Comparison of ENCODE assay signal across 18 cellular contexts in genomic region chr15:88629071-88629470, GRCh38. TPM values are rescaled to one million over a fixed set of nuclear protein-coding genes. Genes with fewer than 3 reads are reported as not detected.
DNase-seq lines count a peak whose midpoint lies in the region; ATAC-seq, FAIRE-seq and TF ChIP-seq lines count a peak whose summit lies in the region.
"Had no signal": no experiment of that assay in that cellular context is flagged by ENCODE, and none has a peak within 500 bp of the region (broad histone marks: within the 10 kb centered on the region; RNA-seq: fewer than 3 reads in every experiment).

No MANE protein-coding gene starts in this region.

- H3K9me3 ChIP-seq in OCI-LY3 (ENCODE audit: insufficient read depth, low read length) (no peaks in the 10 kb centered on the region), K562 (replicated peaks; ENCODE audit: control insufficient read depth, insufficient read depth, low read depth, low read length) (no peaks in the 10 kb centered on the region), right atrium auricular region (no peaks in the 10 kb centered on the region)
- H3K9me3 ChIP-seq: psoas muscle, testis had no signal

- no peaks in the 10 kb centered on the region for H3K27me3 Mint-ChIP-seq in activated CD4-positive, alpha-beta T cell treated with anti-CD3 and anti-CD28 coated beads, Interleukin-2, amount 10 ng/mL, durations not matched to agents 7 days and 5 days

- peaks cover 78% of the 10 kb centered on the region for H3K36me3 Mint-ChIP-seq in activated CD4-positive, alpha-beta T cell treated with anti-CD3 and anti-CD28 coated beads, Interleukin-2, amount 10 ng/mL, durations not matched to agents 7 days and 5 days (ENCODE audit: low read depth)

- H3K27me3 ChIP-seq in OCI-LY3 (ENCODE audit: low read depth, low read length), result no peaks in the 10 kb centered on the region
- H3K27me3 ChIP-seq in K562 (ENCODE audit: control insufficient read depth in 2 of 2, insufficient read depth in 2 of 2, low read length in 2 of 2), result no peaks in the 10 kb centered on the region
- no peaks in the 10 kb centered on the region for H3K27me3 ChIP-seq in right atrium auricular region
- H3K27me3 ChIP-seq: testis had no signal

- no peak for DNase-seq in activated CD4-positive, alpha-beta T cell treated with anti-CD3 and anti-CD28 coated beads, Interleukin-2, amount 10 ng/mL, durations not matched to agents 7 days and 5 days
- no peak for DNase-seq in activated CD4-positive, alpha-beta T cell treated with anti-CD3 and anti-CD28 coated beads for 48 hours
- DNase-seq in K562 (ENCODE audit: extremely low read depth in 1 of 4, low spot score in 3 of 4), result no peak
- peak; percentile 60 for DNase-seq in posterior vena cava (ENCODE audit: low spot score)
- DNase-seq in stimulated activated CD4-positive, alpha-beta T cell treated with anti-CD3 and anti-CD28 coated beads, Interleukin-2, amount 100 ng/mL, for 48 hours, result no peak
- no peak for DNase-seq in right atrium auricular region (ENCODE audit: low spot score)
- DNase-seq in OCI-M1 (lab: John Stamatoyannopoulos, UW), result no peak
- DNase-seq: activated effector memory CD4-positive, alpha-beta T cell treated with anti-CD3 and anti-CD28 coated beads, Interleukin-2, amount 50 U/mL, for 16 hours; MM.1S; NCI-H2227 treated with DMSO at 0.1 percent for 48 hours; nephron progenitor cell; psoas muscle; testis had no signal

- TF ChIP-seq CTCF in OCI-LY3 (IDR thresholded peaks at IDR 0.05; ENCODE audit: low read depth, low read length) (no peak), K562 (IDR thresholded peaks at IDR 0.05 in 2 of 3, conservative IDR thresholded peaks at IDR 0.05 in 1 of 3; ENCODE audit: insufficient read depth in 2 of 3, low read depth in 1 of 3, low read length in 3 of 3) (no peak), right atrium auricular region (IDR thresholded peaks at IDR 0.05) (no peak)

- H3K36me3 ChIP-seq in OCI-LY3 (replicated peaks; ENCODE audit: low read depth, low read length) (peaks cover 81% of the 10 kb centered on the region), K562 (ENCODE audit: control insufficient read depth, insufficient read depth, low read length) (peaks cover 91% of the 10 kb centered on the region), right atrium auricular region (peaks cover 52% of the 10 kb centered on the region)

- no peak overlapping the region for H3K9ac ChIP-seq in OCI-LY3 (ENCODE audit: low read length)
- no peak overlapping the region for H3K9ac ChIP-seq in K562 (ENCODE audit: insufficient read depth in 1 of 2, low read depth in 2 of 2, low read length in 2 of 2)

- H3K27ac Mint-ChIP-seq in activated CD4-positive, alpha-beta T cell treated with anti-CD3 and anti-CD28 coated beads, Interleukin-2, amount 10 ng/mL, durations not matched to agents 7 days and 5 days, result peak overlapping the region; percentile 91
- H3K27ac Mint-ChIP-seq: nephron progenitor cell had no signal

- no peak for TF ChIP-seq EP300 in K562 (IDR thresholded peaks at IDR 0.05; ENCODE audit: low read length)

- CTCF ChIA-PET in activated CD4-positive, alpha-beta T cell treated with anti-CD3 and anti-CD28 coated beads, Interleukin-2, amount 10 ng/mL, durations not matched to agents 7 days and 5 days (lab: Charles Lee), result no interaction called here
- CTCF ChIA-PET in K562 (lab: Yijun Ruan, JAX; ENCODE audit: low intra/inter-chr PET ratio), result no interaction called here

- no peak for ATAC-seq in K562
- ATAC-seq: psoas muscle, SK-N-SH treated with all-trans-retinoic acid at 6 μM for 48 hours had no signal

- H3K4me1 ChIP-seq in OCI-LY3 (ENCODE audit: low read length) (peaks cover 95% of the 10 kb centered on the region), K562 (replicated peaks in 1 of 2; ENCODE audit: control insufficient read depth in 2 of 2, insufficient read depth in 2 of 2, low read length in 2 of 2) (peaks cover 0 to 23% of the 10 kb centered on the region in 2 experiments; a peak in 3 of 5 replicates), right atrium auricular region (peaks cover 0 to 12% of the 10 kb centered on the region in 2 donors)

- intact Hi-C loops in K562 (cut with micrococcal nuclease) (no loop called here), posterior vena cava (cut with DNase I) (no loop called here)

- H3K4me3 ChIP-seq in OCI-LY3 (ENCODE audit: low read length) (no peak overlapping the region), K562 (no peak overlapping the region), right atrium auricular region (no peak overlapping the region)
- H3K4me3 ChIP-seq: psoas muscle, smooth muscle cell, testis had no signal

- no peaks in the 10 kb centered on the region for H3K9me3 Mint-ChIP-seq in activated CD4-positive, alpha-beta T cell treated with anti-CD3 and anti-CD28 coated beads, Interleukin-2, amount 10 ng/mL, durations not matched to agents 7 days and 5 days
- H3K9me3 Mint-ChIP-seq: nephron progenitor cell had no signal

- in situ Hi-C loops in K562 (cut with MboI), result no loop called here

- H3K79me2 ChIP-seq in OCI-LY3 (ENCODE audit: low read length) (peaks cover 95% of the 10 kb centered on the region), K562 (ENCODE audit: control insufficient read depth, insufficient read depth, low read length) (peaks cover 44% of the 10 kb centered on the region)

- BruUV-seq in K562 (replicated peaks; lab: Mats Ljungman, UMichigan), result no TSS peak

- no peaks in the 10 kb centered on the region for H3K9me1 ChIP-seq in K562 (ENCODE audit: control insufficient read depth, insufficient read depth, low read length)

- H3K4me2 ChIP-seq in OCI-LY3 (ENCODE audit: low read length), result peak overlapping the region; percentile 51; the same call in 1 of the 2 replicates
- no peak overlapping the region for H3K4me2 ChIP-seq in K562 (ENCODE audit: insufficient read depth, low read length)
- H3K4me2 ChIP-seq: smooth muscle cell had no signal

- H3K27ac ChIP-seq in OCI-LY3 (ENCODE audit: low read length) (peak overlapping the region; percentile 99; the same call in 1 of the 2 replicates), K562 (ENCODE audit: extremely low read depth, low read depth, low read length) (no peak overlapping the region), right atrium auricular region (no peak overlapping the region)
- H3K27ac ChIP-seq: psoas muscle, testis had no signal

- peaks cover 91% of the 10 kb centered on the region for H3K4me1 Mint-ChIP-seq in activated CD4-positive, alpha-beta T cell treated with anti-CD3 and anti-CD28 coated beads, Interleukin-2, amount 10 ng/mL, durations not matched to agents 7 days and 5 days

- H4K20me1 ChIP-seq in OCI-LY3 (ENCODE audit: insufficient read depth, low read length) (peaks cover 85% of the 10 kb centered on the region), K562 (replicated peaks; ENCODE audit: control insufficient read depth, insufficient read depth, low read length) (peaks cover 32% of the 10 kb centered on the region)

- POLR2A ChIA-PET in activated CD4-positive, alpha-beta T cell treated with anti-CD3 and anti-CD28 coated beads, Interleukin-2, amount 10 ng/mL, durations not matched to agents 7 days and 5 days (lab: Charles Lee), result no interaction called here
- POLR2A ChIA-PET in K562 (lab: Yijun Ruan, JAX), result interaction anchor here (2.0 kb wide), 1 partner anchor 9 kb away, joined by 10 read pairs; the partner anchor contains the start of gene ISG20

- no peak for FAIRE-seq in K562 (lab: Jason Lieb, UNC)
- FAIRE-seq: H54, islet of Langerhans had no signal

- TF ChIP-seq POLR2A in K562 (conservative IDR thresholded peaks at IDR 0.05), result no peak

- WGBS in K562 (ENCODE audit: insufficient coverage, low coverage, missing lambda C conversion rate), result 87% methylated on average over 4 of the region's 16 CpGs

- H2AFZ ChIP-seq in OCI-LY3 (ENCODE audit: low read depth, low read length) (no peak overlapping the region), K562 (ENCODE audit: low read depth, low read length) (no peak overlapping the region)

- no peak overlapping the region for H3K4me3 Mint-ChIP-seq in activated CD4-positive, alpha-beta T cell treated with anti-CD3 and anti-CD28 coated beads, Interleukin-2, amount 10 ng/mL, durations not matched to agents 7 days and 5 days
- H3K4me3 Mint-ChIP-seq: nephron progenitor cell had no signal

- no peak for TF ChIP-seq RAD21 in K562 (CRISPR knock-in tag; conservative IDR thresholded peaks at IDR 0.05 in 1 of 2, IDR thresholded peaks at IDR 0.05 in 1 of 2)

RNA-seq across cellular contexts. Expression of gene AEN, which starts 7.9 kb away (rescaled TPM):
- 10 to 100 TPM; 45.7 to 52.5 TPM for total RNA-seq in activated CD4-positive, alpha-beta T cell treated with anti-CD3 and anti-CD28 coated beads, Interleukin-2, amount 10 ng/mL, durations not matched to agents 7 days and 5 days
- 39.3 and 74.9 TPM in 2 replicates for total RNA-seq in K562 (2011; cell fraction: chromatin; rRNA removed; ENCODE audit: low replicate concordance)
- 60.9 and 72.5 TPM in 2 replicates for total RNA-seq in K562 (2011; cell fraction: nucleolus; rRNA removed)
- total RNA-seq in K562 (2011; cell fraction: nucleoplasm; rRNA removed), result 49.7 and 55.9 TPM in 2 replicates
- 51.0 and 56.6 TPM in 2 replicates for total RNA-seq in K562 (2014; rRNA removed)
- 24.6 and 26.3 TPM in 2 replicates for total RNA-seq in K562 (2014; rRNA removed; fragmentation: Illumina TruSeq; extraction: Trizol)
- 40.0 and 40.9 TPM in 2 replicates for total RNA-seq in K562 (2015; rRNA removed; fragmentation: Illumina TruSeq; extraction: Trizol)
- 49.2 and 52.7 TPM in 2 replicates for total RNA-seq in K562 (2021)
- 30.8 and 32.8 TPM in 2 replicates for polyA plus RNA-seq in K562 (2011; rRNA removed)
- polyA plus RNA-seq in K562 (2011; cell fraction: cytosol; rRNA removed), result 31.2 and 50.1 TPM in 2 replicates
- polyA plus RNA-seq in K562 (2011; cell fraction: nucleus; rRNA removed), result 44.5 and 69.3 TPM in 2 replicates
- 22.0 and 27.2 TPM in 2 replicates for polyA plus RNA-seq in K562 (2012)
- polyA plus RNA-seq in K562 (2014; fragmentation: Illumina TruSeq; extraction: Trizol), result 31.6 and 35.1 TPM in 2 replicates
- polyA plus RNA-seq in K562 (2014; fragmentation: Nextera tagmentation; extraction: Ambion mirVana), result 10 to 100 TPM in 1 of 2 experiments, 1 to 10 TPM in 1; 9.0 to 11.7 TPM
- polyA plus RNA-seq in K562 (2014; rRNA removed), result 35.5 and 45.5 TPM in 2 replicates
- 20.7 and 30.4 TPM in 2 replicates for polyA minus RNA-seq in K562 (2011; rRNA and poly(A)+ RNA removed)
- 20.4 and 26.9 TPM in 2 replicates for polyA minus RNA-seq in K562 (2011; cell fraction: cytosol; rRNA and poly(A)+ RNA removed)
- polyA minus RNA-seq in K562 (2011; cell fraction: nucleus; rRNA and poly(A)+ RNA removed), result 39.8 and 44.6 TPM in 2 replicates
- total RNA-seq in posterior vena cava, result 10 to 100 TPM; 12.2 to 24.3 TPM
- total RNA-seq in right atrium auricular region, result 1 to 10 TPM; 5.1 to 8.0 TPM

RNA-seq across cellular contexts. Expression of gene ISG20, which starts 9.7 kb away (rescaled TPM):
- 100 to 1,000 TPM; 206 to 236 TPM for total RNA-seq in activated CD4-positive, alpha-beta T cell treated with anti-CD3 and anti-CD28 coated beads, Interleukin-2, amount 10 ng/mL, durations not matched to agents 7 days and 5 days
- 1.2 and 4.5 TPM in 2 replicates for total RNA-seq in K562 (2011; cell fraction: chromatin; rRNA removed; ENCODE audit: low replicate concordance)
- total RNA-seq in K562 (2011; cell fraction: nucleolus; rRNA removed), result 2.2 and 2.7 TPM in 2 replicates
- 2.3 and 3.1 TPM in 2 replicates for total RNA-seq in K562 (2011; cell fraction: nucleoplasm; rRNA removed)
- 1.3 and 2.4 TPM in 2 replicates for total RNA-seq in K562 (2014; rRNA removed)
- total RNA-seq in K562 (2014; rRNA removed; fragmentation: Illumina TruSeq; extraction: Trizol), result 0.16 and 0.36 TPM in 2 replicates
- total RNA-seq in K562 (2015; rRNA removed; fragmentation: Illumina TruSeq; extraction: Trizol), result 0.65 and 1.1 TPM in 2 replicates
- total RNA-seq in K562 (2021), result 1.9 TPM in 2 replicates
- polyA plus RNA-seq in K562 (2011; rRNA removed), result 0.43 and 1.0 TPM in 2 replicates
- polyA plus RNA-seq in K562 (2011; cell fraction: cytosol; rRNA removed), result 0.35 and 1.8 TPM in 2 replicates
- polyA plus RNA-seq in K562 (2011; cell fraction: nucleus; rRNA removed), result 0.76 and 1.9 TPM in 2 replicates
- polyA plus RNA-seq in K562 (2012), result 1.4 and 4.0 TPM in 2 replicates
- 0.06 and 0.32 TPM in 2 replicates for polyA plus RNA-seq in K562 (2014; fragmentation: Illumina TruSeq; extraction: Trizol)
- polyA plus RNA-seq in K562 (2014; fragmentation: Nextera tagmentation; extraction: Ambion mirVana), result under 1 TPM; 0.70 to 1.00 TPM
- polyA plus RNA-seq in K562 (2014; rRNA removed), result 1.7 and 2.1 TPM in 2 replicates
- 0.11 and 0.30 TPM in 2 replicates for polyA minus RNA-seq in K562 (2011; rRNA and poly(A)+ RNA removed)
- not detected in 2 replicates for polyA minus RNA-seq in K562 (2011; cell fraction: cytosol; rRNA and poly(A)+ RNA removed)
- 0.67 and 1.5 TPM in 2 replicates for polyA minus RNA-seq in K562 (2011; cell fraction: nucleus; rRNA and poly(A)+ RNA removed)
- 1 to 10 TPM; 6.9 to 7.4 TPM for total RNA-seq in posterior vena cava
- 10 to 100 TPM in 1 of 2 donors, 1 to 10 TPM in 1; 2.3 to 11.1 TPM for total RNA-seq in right atrium auricular region

Comparison
In these comparisons a context has a peak if more than half of its experiments do, and no peak if none do; other contexts are left out.
1. RNA of gene ISG20, which starts 9.7 kb away (total RNA-seq): 206 to 236 TPM in activated CD4-positive, alpha-beta T cell treated with anti-CD3 and anti-CD28 coated beads, Interleukin-2, amount 10 ng/mL, durations not matched to agents 7 days and 5 days; 2.3 to 11.1 TPM in right atrium auricular region, 6.9 to 7.4 TPM in posterior vena cava and 0.16 to 4.5 TPM in K562; every median in the first group is over 10 times any median in the second.